ENCODE assay signal across 1 cellular context in genomic region chr11:43825217-43825816, GRCh38.
TF ChIP-seq lines count a peak whose summit lies in the region.

No MANE protein-coding gene starts in this region.

TF ChIP-seq in GM12878, 131 proteins besides CTCF, POLR2A, EP300 and RAD21 (continued from another document):
- no peak for TF ChIP-seq RELB (IDR thresholded peaks at IDR 0.05; ENCODE audit: low read depth)
- TF ChIP-seq CREM (IDR thresholded peaks at IDR 0.05; ENCODE audit: low read depth): no peak
- TF ChIP-seq ZNF24 (IDR thresholded peaks at IDR 0.05): no peak
- TF ChIP-seq NRF1 (conservative IDR thresholded peaks at IDR 0.05; ENCODE audit: low read depth, low read length): no peak
- TF ChIP-seq MXI1 (IDR thresholded peaks at IDR 0.05; ENCODE audit: low read depth, low read length): no peak
- TF ChIP-seq PAX5 (IDR thresholded peaks at IDR 0.05; ENCODE audit: borderline replicate concordance, low read depth, low read length): no peak
- no peak for TF ChIP-seq IKZF1 (conservative IDR thresholded peaks at IDR 0.05)
